9 cellular contexts compared by ENCODE assay signal in genomic region chr7:87475359-87476178, GRCh38. TPM values are rescaled to one million over a fixed set of nuclear protein-coding genes. Genes with fewer than 3 reads are reported as not detected.
DNase-seq lines count a peak whose midpoint lies in the region; TF ChIP-seq lines count a peak whose summit lies in the region.
"Had no signal": no experiment of that assay in that cellular context is flagged by ENCODE, and none has a peak within 500 bp of the region (broad histone marks: within the 10 kb centered on the region; RNA-seq: fewer than 3 reads in every experiment).

Gene ABCB4 (minus strand): TSS chr7:87475680. CDS start chr7:87475465, 215 bp downstream.

- no peaks in the 10 kb centered on the region for H3K4me1 ChIP-seq in H9 (ENCODE audit: insufficient read depth, low read length)
- H3K4me1 ChIP-seq in prostate gland (replicated peaks): no peaks in the 10 kb centered on the region

- TF ChIP-seq POLR2A in prostate gland (IDR thresholded peaks at IDR 0.05): no peak

- no peak for TF ChIP-seq CTCF in H9 (conservative IDR thresholded peaks at IDR 0.05)
- TF ChIP-seq CTCF in prostate gland (IDR thresholded peaks at IDR 0.05): no peak

- H3K36me3 Mint-ChIP-seq in H9 (ENCODE audit: insufficient read depth in 1 of 3, low read depth in 3 of 3): no peaks in the 10 kb centered on the region

- H3T11ph ChIP-seq in H9 (ENCODE audit: low read length): no peak within 1 kb of the TSS

- no peak within 1 kb of the TSS for H2BK20ac ChIP-seq in H9 (ENCODE audit: low read depth, low read length, poor library complexity, severe bottlenecking)

- peaks cover 8 to 9% of the 10 kb centered on the region in 2 experiments for H3K4me1 Mint-ChIP-seq in H9

- H2BK120ac ChIP-seq in H9 (ENCODE audit: low read depth, low read length, poor library complexity, severe bottlenecking): no peak within 1 kb of the TSS

- no peak within 1 kb of the TSS for H3K23ac ChIP-seq in H9 (ENCODE audit: insufficient read length, low read depth, low read length)

- peaks cover 37% of the 10 kb centered on the region for H3K27me3 Mint-ChIP-seq in H9 (ENCODE audit: low read depth)

- no CpG with 5 or more reads among the region's 80 CpGs for WGBS in H9 (ENCODE audit: extremely low coverage, insufficient read length, low lambda C conversion rate)
- WGBS in prostate gland: 11% methylated on average over 48 of the region's 80 CpGs

- no peaks in the 10 kb centered on the region for H4K20me1 ChIP-seq in H9 (ENCODE audit: control insufficient read depth, insufficient read depth, insufficient read length)

- H4K91ac ChIP-seq in H9 (ENCODE audit: insufficient read length, low read depth, low read length): no peak within 1 kb of the TSS

- H2BK5ac ChIP-seq in H9 (ENCODE audit: insufficient read length, low read length): no peak within 1 kb of the TSS

- H3K18ac ChIP-seq in H9 (ENCODE audit: insufficient read length, low read depth, low read length): no peak within 1 kb of the TSS

- H3K27ac Mint-ChIP-seq in H9: no peak within 1 kb of the TSS

- no peak within 1 kb of the TSS for H4K8ac ChIP-seq in H9 (replicated peaks; ENCODE audit: insufficient read length, low read depth, low read length)

- H3K27ac ChIP-seq in H9 (ENCODE audit: insufficient read length, low read depth, low read length): no peak within 1 kb of the TSS
- no peak within 1 kb of the TSS for H3K27ac ChIP-seq in SK-N-MC
- H3K27ac ChIP-seq in prostate gland: no peak within 1 kb of the TSS
- H3K27ac ChIP-seq: C4-2B had no signal

- H3K27me3 ChIP-seq in H9 (ENCODE audit: insufficient read depth, low read length) (peaks cover 5% of the 10 kb centered on the region; the same call in 1 of the 2 replicates), prostate gland (replicated peaks; ENCODE audit: insufficient read depth) (no peaks in the 10 kb centered on the region)

- H3K79me1 ChIP-seq in H9 (ENCODE audit: insufficient read depth, low read depth, low read length, poor library complexity, severe bottlenecking): no peaks in the 10 kb centered on the region

- H2AFZ ChIP-seq in H9 (ENCODE audit: low read length): no peak within 1 kb of the TSS

- no peak within 1 kb of the TSS for H2BK12ac ChIP-seq in H9 (ENCODE audit: insufficient read length, low read depth, low read length)

- peak in 2 of 3 experiments; percentile 27 to 29 for DNase-seq in NCI-H1417 (lab: John Stamatoyannopoulos, UW)
- no peak for DNase-seq in NCI-H1417 treated with DMSO at 0.1 percent for 48 hours (lab: John Stamatoyannopoulos, UW)
- no peak for DNase-seq in H9
- DNase-seq in SK-N-MC (ENCODE audit: low read depth, low spot score): no peak
- peak; percentile 22 for DNase-seq in glomerular visceral epithelial cell (ENCODE audit: extremely low spot score)
- DNase-seq in prostate gland (ENCODE audit: low spot score): no peak
- DNase-seq in activated CD4-positive, CD25-positive, alpha-beta regulatory T cell treated with anti-CD3 and anti-CD28 coated beads, Interleukin-2, amount 50 U/mL, for 72 hours: no peak
- no peak for DNase-seq in AML-193 (lab: John Stamatoyannopoulos, UW)

- H3K4me3 ChIP-seq in SK-N-MC (peak within 1 kb of the TSS; percentile 54), prostate gland (peak within 1 kb of the TSS; percentile 26 to 38)

- intact Hi-C loops in prostate gland (cut with DNase I): no loop called here

- H3K23me2 ChIP-seq in H9 (ENCODE audit: insufficient read length, low read depth, low read length, poor library complexity, severe bottlenecking): peaks cover 8% of the 10 kb centered on the region

- no peaks in the 10 kb centered on the region for H3K9me3 Mint-ChIP-seq in H9

- peak within 1 kb of the TSS; percentile 81 for H3K14ac ChIP-seq in H9 (ENCODE audit: insufficient read depth, low read length)

- H3K36me3 ChIP-seq in SK-N-MC (ENCODE audit: insufficient read depth, low read length) (no peaks in the 10 kb centered on the region), prostate gland (no peaks in the 10 kb centered on the region)

- peak within 1 kb of the TSS; percentile 77 for H3K56ac ChIP-seq in H9 (ENCODE audit: insufficient read length, low read depth, low read length)

- no peak within 1 kb of the TSS for H2AK5ac ChIP-seq in H9 (ENCODE audit: insufficient read length, low read length)

- no peak within 1 kb of the TSS for H2BK15ac ChIP-seq in H9 (ENCODE audit: low read depth, low read length)

- H3K79me2 ChIP-seq in H9 (ENCODE audit: insufficient read depth, low read length): no peaks in the 10 kb centered on the region

- H3K9me3 ChIP-seq in H9 (ENCODE audit: control insufficient read depth, low read depth, low read length) (no peaks in the 10 kb centered on the region), SK-N-MC (ENCODE audit: low read depth, low read length) (no peaks in the 10 kb centered on the region), prostate gland (no peaks in the 10 kb centered on the region)

- H3K4me3 Mint-ChIP-seq in H9: peak within 1 kb of the TSS; percentile 60 to 80

- no peak within 1 kb of the TSS for H3K4ac ChIP-seq in H9 (ENCODE audit: low read depth, low read length)

- H4K5ac ChIP-seq in H9 (ENCODE audit: insufficient read length, low read depth, low read length): no peak within 1 kb of the TSS

- peak within 1 kb of the TSS; percentile 99 for H3K4me2 ChIP-seq in H9 (ENCODE audit: insufficient read depth, insufficient read length, low read length)

- H3K9ac ChIP-seq in H9 (ENCODE audit: extremely low read depth, insufficient read length, low read length) (peak within 1 kb of the TSS; percentile 50), SK-N-MC (ENCODE audit: insufficient read length) (no peak within 1 kb of the TSS)

RNA-seq across cellular contexts. Expression of gene ABCB4, which starts in this region (rescaled TPM):
- 0.20 and 0.26 TPM in 2 replicates for total RNA-seq in H9 (2021)
- total RNA-seq in prostate gland: 1 to 10 TPM in 1 of 2 donors, under 1 TPM in 1; 0.05 to 1.1 TPM

Comparison
In these comparisons a context has a peak if more than half of its experiments do, and no peak if none do; other contexts are left out.
1. DNase-seq: peak in NCI-H1417 (2 of 3) and glomerular visceral epithelial cell (single experiment); none in NCI-H1417 treated with DMSO at 0.1 percent for 48 hours (single experiment), H9 (single experiment), SK-N-MC (single experiment), prostate gland (single experiment), activated CD4-positive, CD25-positive, alpha-beta regulatory T cell treated with anti-CD3 and anti-CD28 coated beads, Interleukin-2, amount 50 U/mL, for 72 hours (single experiment) and AML-193 (0 of 2).